Comparison of ENCODE assay signal across 15 cellular contexts in genomic region chr15:74306801-74307217, GRCh38.
"Had no signal": no experiment of that assay in that cellular context is flagged by ENCODE, and none has a peak within 500 bp of the region (broad histone marks: within the 10 kb centered on the region; RNA-seq: fewer than 3 reads in every experiment).

No MANE protein-coding gene starts in this region.

- H3K27ac Mint-ChIP-seq: activated B cell treated with CpG ODN at 0.5 μM for 24 hours; activated CD8-positive, alpha-beta memory T cell treated with anti-CD3 and anti-CD28 coated beads, Interleukin-2, amount 10 ng/mL, durations not matched to agents 7 days and 5 days; activated naive CD4-positive, alpha-beta T cell treated with anti-CD3 and anti-CD28 coated beads, Interleukin-2, amount 50 U/mL, for 24 hours; activated T-cell treated with anti-CD3 and anti-CD28 coated beads, Interleukin-2, amount 50 U/mL, for 24 hours; naive thymus-derived CD8-positive, alpha-beta T cell; stimulated activated naive CD8-positive, alpha-beta T cell treated with anti-CD3 and anti-CD28 coated beads, Interleukin-15, amount 100 ng/mL, for 72 hours; T-cell had no signal

- H3K27ac ChIP-seq: thoracic aorta had no signal

- H3K4me3 ChIP-seq: lung, mucosa of descending colon, thoracic aorta had no signal

- H3K36me3 Mint-ChIP-seq: activated CD8-positive, alpha-beta memory T cell treated with anti-CD3 and anti-CD28 coated beads, Interleukin-2, amount 10 ng/mL, durations not matched to agents 7 days and 5 days; activated naive CD4-positive, alpha-beta T cell treated with anti-CD3 and anti-CD28 coated beads, Interleukin-2, amount 50 U/mL, for 24 hours; naive thymus-derived CD8-positive, alpha-beta T cell; T-cell had no signal

- H3K9me3 ChIP-seq: mucosa of descending colon, thoracic aorta had no signal

- H3K4me1 Mint-ChIP-seq: activated B cell treated with CpG ODN at 0.5 μM for 24 hours; activated CD8-positive, alpha-beta memory T cell treated with anti-CD3 and anti-CD28 coated beads, Interleukin-2, amount 10 ng/mL, durations not matched to agents 7 days and 5 days; activated naive CD4-positive, alpha-beta T cell treated with anti-CD3 and anti-CD28 coated beads, Interleukin-2, amount 50 U/mL, for 24 hours; T-cell had no signal

- H3K36me3 ChIP-seq: thoracic aorta had no signal

- DNase-seq: activated B cell treated with CpG ODN at 0.5 μM for 24 hours; activated CD8-positive, alpha-beta memory T cell treated with anti-CD3 and anti-CD28 coated beads, Interleukin-2, amount 10 ng/mL, durations not matched to agents 7 days and 5 days; activated effector memory CD4-positive, alpha-beta T cell treated with Interleukin-2 at 50 U/mL for 16 hours; activated T-cell treated with anti-CD3 and anti-CD28 coated beads, Interleukin-2, amount 50 U/mL, for 24 hours; glutamatergic neuron; left colon; mucosa of descending colon; naive thymus-derived CD8-positive, alpha-beta T cell; stimulated activated CD4-positive, alpha-beta T cell treated with anti-CD3 and anti-CD28 coated beads, Interleukin-4, amount 100 ng/mL, for 1 hour; stimulated activated naive CD8-positive, alpha-beta T cell treated with anti-CD3 and anti-CD28 coated beads, Interleukin-15, amount 100 ng/mL, for 72 hours; T-cell had no signal

- H3K4me3 Mint-ChIP-seq: activated B cell treated with CpG ODN at 0.5 μM for 24 hours; activated CD8-positive, alpha-beta memory T cell treated with anti-CD3 and anti-CD28 coated beads, Interleukin-2, amount 10 ng/mL, durations not matched to agents 7 days and 5 days; activated naive CD4-positive, alpha-beta T cell treated with anti-CD3 and anti-CD28 coated beads, Interleukin-2, amount 50 U/mL, for 24 hours; activated T-cell treated with anti-CD3 and anti-CD28 coated beads, Interleukin-2, amount 50 U/mL, for 24 hours; naive thymus-derived CD8-positive, alpha-beta T cell; stimulated activated naive CD8-positive, alpha-beta T cell treated with anti-CD3 and anti-CD28 coated beads, Interleukin-15, amount 100 ng/mL, for 72 hours; T-cell had no signal

- ATAC-seq: activated CD8-positive, alpha-beta memory T cell treated with anti-CD3 and anti-CD28 coated beads, Interleukin-2, amount 10 ng/mL, durations not matched to agents 7 days and 5 days; esophagus mucosa; left colon; mucosa of descending colon; naive thymus-derived CD8-positive, alpha-beta T cell; stimulated activated naive CD8-positive, alpha-beta T cell treated with anti-CD3 and anti-CD28 coated beads, Interleukin-15, amount 100 ng/mL, for 72 hours; T-cell had no signal

- H3K9me3 Mint-ChIP-seq: activated B cell treated with CpG ODN at 0.5 μM for 24 hours; activated naive CD4-positive, alpha-beta T cell treated with anti-CD3 and anti-CD28 coated beads, Interleukin-2, amount 50 U/mL, for 24 hours; activated T-cell treated with anti-CD3 and anti-CD28 coated beads, Interleukin-2, amount 50 U/mL, for 24 hours; naive thymus-derived CD8-positive, alpha-beta T cell; stimulated activated naive CD8-positive, alpha-beta T cell treated with anti-CD3 and anti-CD28 coated beads, Interleukin-15, amount 100 ng/mL, for 72 hours; T-cell had no signal
